Comparison of ENCODE assay signal across 11 cellular contexts in genomic region chrX:47648376-47648775, GRCh38. TPM values are rescaled to one million over a fixed set of nuclear protein-coding genes. Genes with fewer than 3 reads are reported as not detected.
A peak's percentile ranks its signal among the peaks of the same experiment; 100 is the strongest.
DNase-seq lines count a peak whose midpoint lies in the region; ATAC-seq, FAIRE-seq and TF ChIP-seq lines count a peak whose summit lies in the region.
"Had no signal": no experiment of that assay in that cellular context is flagged by ENCODE, and none has a peak within 500 bp of the region (broad histone marks: within the 10 kb centered on the region; RNA-seq: fewer than 3 reads in every experiment).

No MANE protein-coding gene starts in this region.

- 91% methylated on average over 1 of the region's 2 CpGs; no CpG with 5 or more reads in 1 of the 2 experiments for whole genome bisulfite sequencing in endodermal cell (ENCODE audit: insufficient coverage in 1 of 2, insufficient read length in 1 of 2), 2 experiments
- WGBS in pancreas, 2 donors: 69 to 88% methylated on average over 2 of the region's 2 CpGs

- H3K27ac ChIP-seq in endodermal cell (ENCODE audit: low read depth, low read length) (no peak overlapping the region), pancreas (no peak overlapping the region)
- H3K27ac ChIP-seq: SJSA1 had no signal

- POLR2A ChIA-PET in T-cell (lab: Charles Lee): no interaction called here

- H3K9ac ChIP-seq in endodermal cell (ENCODE audit: extremely low read depth, low read length, poor library complexity, severe bottlenecking): no peak overlapping the region

- no peaks in the 10 kb centered on the region for H3K27me3 Mint-ChIP-seq in activated T-cell treated with anti-CD3 and anti-CD28 coated beads, Interleukin-2, amount 50 U/mL, for 4 hours (ENCODE audit: low read depth)
- peaks cover 0 to 15% of the 10 kb centered on the region in 2 donors for H3K27me3 Mint-ChIP-seq in T-cell
- H3K27me3 Mint-ChIP-seq in endodermal cell (ENCODE audit: insufficient read depth): no peaks in the 10 kb centered on the region

- no peaks in the 10 kb centered on the region for H3K9me3 Mint-ChIP-seq in activated T-cell treated with anti-CD3 and anti-CD28 coated beads, Interleukin-2, amount 50 U/mL, for 4 hours
- no peaks in the 10 kb centered on the region for H3K9me3 Mint-ChIP-seq in T-cell
- peaks cover 73% of the 10 kb centered on the region for H3K9me3 Mint-ChIP-seq in endodermal cell
- no peaks in the 10 kb centered on the region for H3K9me3 Mint-ChIP-seq in stimulated activated effector memory CD8-positive, alpha-beta T cell treated with anti-CD3 and anti-CD28 coated beads, Interleukin-12 subunit alpha, Interleukin-12 subunit beta, amount 100 ng/mL, for 72 hours

- no peak for DNase-seq in activated T-cell treated with anti-CD3 and anti-CD28 coated beads, Interleukin-2, amount 50 U/mL, for 4 hours
- DNase-seq in activated T-cell treated with anti-CD3 and anti-CD28 coated beads for 4 hours: no peak
- no peak for DNase-seq in T-cell
- no peak for DNase-seq in endodermal cell
- DNase-seq in stimulated activated effector memory CD8-positive, alpha-beta T cell treated with anti-CD3 and anti-CD28 coated beads, Interleukin-12 subunit alpha, Interleukin-12 subunit beta, amount 100 ng/mL, for 72 hours (ENCODE audit: low spot score in 2 of 2): no peak
- no peak for DNase-seq in pancreas
- DNase-seq in NCI-H2107 treated with DMSO at 0.1 percent for 48 hours (lab: John Stamatoyannopoulos, UW; ENCODE audit: unreplicated experiment): no peak
- DNase-seq: NCI-H524 treated with DMSO at 0.1 percent for 48 hours had no signal

- H3K36me3 ChIP-seq in endodermal cell (ENCODE audit: control insufficient read depth, insufficient read depth, low read length) (peaks cover 4% of the 10 kb centered on the region), pancreas (no peaks in the 10 kb centered on the region)

- CTCF ChIA-PET in T-cell (lab: Charles Lee): no interaction called here

- H3K27ac Mint-ChIP-seq in T-cell: peak overlapping the region; percentile 79 to 82
- H3K27ac Mint-ChIP-seq in endodermal cell: no peak overlapping the region
- H3K27ac Mint-ChIP-seq in stimulated activated effector memory CD8-positive, alpha-beta T cell treated with anti-CD3 and anti-CD28 coated beads, Interleukin-12 subunit alpha, Interleukin-12 subunit beta, amount 100 ng/mL, for 72 hours: peak overlapping the region; percentile 91

- H3K4me3 ChIP-seq in endodermal cell (ENCODE audit: low read length): no peak overlapping the region
- H3K4me3 ChIP-seq in pancreas: no peak overlapping the region

- H3K4me1 ChIP-seq in endodermal cell (ENCODE audit: control insufficient read depth, insufficient read depth, low read length) (no peaks in the 10 kb centered on the region), pancreas (no peaks in the 10 kb centered on the region)

- peak overlapping the region; percentile 86 for H3K4me3 Mint-ChIP-seq in activated T-cell treated with anti-CD3 and anti-CD28 coated beads, Interleukin-2, amount 50 U/mL, for 4 hours
- H3K4me3 Mint-ChIP-seq in T-cell: peak overlapping the region; percentile 85 to 90 (median 85)
- H3K4me3 Mint-ChIP-seq in endodermal cell: peak overlapping the region; percentile 71
- peak overlapping the region; percentile 84 for H3K4me3 Mint-ChIP-seq in stimulated activated effector memory CD8-positive, alpha-beta T cell treated with anti-CD3 and anti-CD28 coated beads, Interleukin-12 subunit alpha, Interleukin-12 subunit beta, amount 100 ng/mL, for 72 hours

- H3K9me3 ChIP-seq in endodermal cell (ENCODE audit: control insufficient read depth, low read length) (no peaks in the 10 kb centered on the region), pancreas (no peaks in the 10 kb centered on the region)
- H3K9me3 ChIP-seq: SJSA1 had no signal

- ATAC-seq in activated T-cell treated with anti-CD3 and anti-CD28 coated beads, Interleukin-2, amount 50 U/mL, for 4 hours: no peak
- no peak for ATAC-seq in T-cell (replicated peaks in 1 of 4)
- ATAC-seq in stimulated activated effector memory CD8-positive, alpha-beta T cell treated with anti-CD3 and anti-CD28 coated beads, Interleukin-12 subunit alpha, Interleukin-12 subunit beta, amount 100 ng/mL, for 72 hours: no peak
- ATAC-seq in HG02885 (IDR thresholded peaks at IDR 0.05; ENCODE audit: poor library complexity, unreplicated experiment): no peak
- ATAC-seq in pancreas: no peak

- intact Hi-C loops in pancreas (cut with DNase I): no loop called here

- TF ChIP-seq CTCF in endodermal cell (conservative IDR thresholded peaks at IDR 0.05): no peak
- TF ChIP-seq CTCF in pancreas (IDR thresholded peaks at IDR 0.05): no peak

- peaks cover 29% of the 10 kb centered on the region for H3K36me3 Mint-ChIP-seq in activated T-cell treated with anti-CD3 and anti-CD28 coated beads, Interleukin-2, amount 50 U/mL, for 4 hours (ENCODE audit: insufficient read depth)
- peaks cover 22% of the 10 kb centered on the region for H3K36me3 Mint-ChIP-seq in T-cell
- H3K36me3 Mint-ChIP-seq in endodermal cell (ENCODE audit: low read depth): peaks cover 18% of the 10 kb centered on the region
- peaks cover 89% of the 10 kb centered on the region for H3K36me3 Mint-ChIP-seq in stimulated activated effector memory CD8-positive, alpha-beta T cell treated with anti-CD3 and anti-CD28 coated beads, Interleukin-12 subunit alpha, Interleukin-12 subunit beta, amount 100 ng/mL, for 72 hours

- H3K4me1 Mint-ChIP-seq in activated T-cell treated with anti-CD3 and anti-CD28 coated beads, Interleukin-2, amount 50 U/mL, for 4 hours (ENCODE audit: low read depth): peaks cover 46% of the 10 kb centered on the region
- H3K4me1 Mint-ChIP-seq in T-cell: peaks cover 50 to 64% (median 59%) of the 10 kb centered on the region in 3 donors
- peaks cover 13% of the 10 kb centered on the region for H3K4me1 Mint-ChIP-seq in endodermal cell
- peaks cover 77% of the 10 kb centered on the region for H3K4me1 Mint-ChIP-seq in stimulated activated effector memory CD8-positive, alpha-beta T cell treated with anti-CD3 and anti-CD28 coated beads, Interleukin-12 subunit alpha, Interleukin-12 subunit beta, amount 100 ng/mL, for 72 hours

- H3K27me3 ChIP-seq in endodermal cell (ENCODE audit: control insufficient read depth, insufficient read depth, low read length, poor library complexity, severe bottlenecking): no peaks in the 10 kb centered on the region
- H3K27me3 ChIP-seq in pancreas: no peaks in the 10 kb centered on the region
- H3K27me3 ChIP-seq: SJSA1 had no signal

- FAIRE-seq in pancreas (lab: Jason Lieb, UNC): no peak
- FAIRE-seq: bronchial epithelial cell had no signal

RNA-seq across cellular contexts. Expression of gene ELK1, which starts 2.0 kb away (rescaled TPM):
- total RNA-seq in activated T-cell treated with anti-CD3 and anti-CD28 coated beads, Interleukin-2, amount 50 U/mL, for 4 hours: 10 to 100 TPM; 70.3 to 79.6 (median 76.2) TPM
- 10 to 100 TPM; 28.5 to 40.0 (median 36.0) TPM for total RNA-seq in T-cell
- 10 to 100 TPM; 30.8 to 37.0 TPM for total RNA-seq in endodermal cell
- 19.5 TPM for polyA plus RNA-seq in endodermal cell (2013, experiment 1 of 2)
- polyA plus RNA-seq in endodermal cell (2013, experiment 2 of 2): 19.4 TPM
- 10 to 100 TPM in 4 of 6 donors, 1 to 10 TPM in 2; 5.8 to 14.6 (median 10.4) TPM for total RNA-seq in pancreas
- 10 to 100 TPM in 1 of 2 donors, 1 to 10 TPM in 1; 7.6 to 10.2 TPM for polyA plus RNA-seq in pancreas

RNA-seq across cellular contexts. Expression of gene UXT, which starts 10.6 kb away (rescaled TPM):
- total RNA-seq in activated T-cell treated with anti-CD3 and anti-CD28 coated beads, Interleukin-2, amount 50 U/mL, for 4 hours: 100 to 1,000 TPM; 168 to 175 (median 168) TPM
- 100 to 1,000 TPM; 155 to 186 (median 178) TPM for total RNA-seq in T-cell
- total RNA-seq in endodermal cell: 10 to 100 TPM; 83.7 to 99.9 TPM
- polyA plus RNA-seq in endodermal cell (2013, experiment 1 of 2): 121 TPM
- polyA plus RNA-seq in endodermal cell (2013, experiment 2 of 2): 110 TPM
- 10 to 100 TPM; 39.1 to 71.0 (median 61.5) TPM for total RNA-seq in pancreas
- polyA plus RNA-seq in pancreas: 100 to 1,000 TPM in 1 of 2 donors, 10 to 100 TPM in 1; 56.4 to 113 TPM

RNA-seq across cellular contexts. Expression of gene CFP, which starts 18.6 kb away (rescaled TPM):
- 1 to 10 TPM; 1.2 to 1.8 (median 1.6) TPM for total RNA-seq in activated T-cell treated with anti-CD3 and anti-CD28 coated beads, Interleukin-2, amount 50 U/mL, for 4 hours
- total RNA-seq in T-cell: 10 to 100 TPM; 17.7 to 37.1 (median 26.5) TPM
- total RNA-seq in endodermal cell: 1 to 10 TPM; 3.2 to 4.6 TPM
- polyA plus RNA-seq in endodermal cell (2013, experiment 1 of 2): 0.75 TPM
- 0.58 TPM for polyA plus RNA-seq in endodermal cell (2013, experiment 2 of 2)
- 1 to 10 TPM in 3 of 6 donors, under 1 TPM in 3; 0.31 to 2.3 (median 0.95) TPM for total RNA-seq in pancreas
- polyA plus RNA-seq in pancreas: 1 to 10 TPM; 2.5 to 4.1 TPM

RNA-seq across cellular contexts. Expression of gene SYN1, which starts 28.7 kb away (rescaled TPM):
- total RNA-seq in activated T-cell treated with anti-CD3 and anti-CD28 coated beads, Interleukin-2, amount 50 U/mL, for 4 hours: under 1 TPM; 0.23 to 0.43 (median 0.24) TPM
- total RNA-seq in T-cell (1 to 10 TPM in 1 of 5 donors, under 1 TPM in 3, not detected in 1; 0.21 to 1.3 (median 0.81) TPM), endodermal cell (1 to 10 TPM; 4.9 to 5.3 TPM), pancreas (1 to 10 TPM in 3 of 6 donors, under 1 TPM in 3; 0.47 to 2.4 (median 0.89) TPM)
- 5.5 TPM for polyA plus RNA-seq in endodermal cell (2013, experiment 1 of 2)
- 4.5 TPM for polyA plus RNA-seq in endodermal cell (2013, experiment 2 of 2)
- polyA plus RNA-seq in pancreas: 10 to 100 TPM in 1 of 2 donors, 1 to 10 TPM in 1; 2.9 to 10.3 TPM
